In the genomic region with DNA sequence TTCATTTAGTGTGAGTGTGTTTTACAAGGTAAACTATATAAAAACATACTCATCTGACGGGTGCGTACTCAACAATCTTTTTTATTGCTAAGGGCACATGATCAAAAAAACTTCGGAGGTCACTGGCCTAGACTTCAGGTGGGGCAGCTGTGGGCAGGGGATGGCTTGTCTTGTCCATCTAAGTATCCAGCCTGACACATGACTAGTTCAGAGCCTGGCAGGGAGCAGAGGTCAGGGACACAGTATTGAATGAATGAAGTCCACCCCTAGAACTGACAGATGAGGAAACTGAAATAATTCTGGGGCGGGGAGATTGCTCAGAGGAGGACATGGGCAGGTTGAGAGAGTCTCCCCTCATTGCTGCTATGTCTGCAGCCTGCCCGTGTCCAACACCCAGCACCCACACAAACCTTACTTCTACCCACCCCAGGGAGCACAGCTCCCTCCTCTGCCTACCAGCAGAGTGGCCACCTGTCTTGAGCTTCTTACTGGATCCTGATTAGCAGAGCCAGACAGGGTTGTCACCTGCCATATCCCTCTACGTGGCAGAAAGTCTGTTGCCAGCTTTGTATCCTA, we compare ENCODE assay signal across 18 cellular contexts. TPM values are rescaled to one million over a fixed set of nuclear protein-coding genes. Genes with fewer than 3 reads are reported as not detected.
DNase-seq lines count a peak whose midpoint lies in the region; ATAC-seq, FAIRE-seq and TF ChIP-seq lines count a peak whose summit lies in the region.
"Had no signal": no experiment of that assay in that cellular context is flagged by ENCODE, and none has a peak within 500 bp of the region (broad histone marks: within the 10 kb centered on the region; RNA-seq: fewer than 3 reads in every experiment).

No MANE protein-coding gene starts in this region.

- TF ChIP-seq CTCF in HepG2 (CRISPR knock-in tag; IDR thresholded peaks at IDR 0.05) (no peak; the same call in 1 of the 2 replicates), A673 (conservative IDR thresholded peaks at IDR 0.05; ENCODE audit: low read depth, low read length) (no peak)

- TF ChIP-seq POLR2A in HepG2 (IDR thresholded peaks at IDR 0.05; ENCODE audit: insufficient read depth in 1 of 2, low read depth in 2 of 2, low read length in 2 of 2) = no peak

- ATAC-seq in stimulated activated naive CD8-positive, alpha-beta T cell treated with anti-CD3 and anti-CD28 coated beads, Interleukin-15, amount 100 ng/mL, for 72 hours = no peak
- no peak for ATAC-seq in HepG2

- no peak for FAIRE-seq in HepG2 (lab: Jason Lieb, UNC)
- FAIRE-seq: A204.1, D721Med had no signal

- no peak for TF ChIP-seq RAD21 in HepG2 (CRISPR knock-in tag; IDR thresholded peaks at IDR 0.05)

- peak overlapping the region; percentile 1; the same call in 1 of the 2 replicates for H3K27ac ChIP-seq in SK-N-MC
- H3K27ac ChIP-seq in HepG2 (ENCODE audit: extremely low read length, insufficient read depth, low read length) = no peak overlapping the region
- no peak overlapping the region for H3K27ac ChIP-seq in A673 (ENCODE audit: low read depth, low read length, poor library complexity, severe bottlenecking)

- no peaks in the 10 kb centered on the region for H3K79me2 ChIP-seq in HepG2 (ENCODE audit: insufficient read depth, low read length)

- POLR2A ChIA-PET in HepG2 (lab: Yijun Ruan, JAX) (interaction anchor here (0.7 to 1.1 kb wide), 6 partner anchors 124 to 470 kb away, joined by 3 to 10 read pairs (median 3); a partner anchor contains a TSS), A673 (lab: Charles Lee; ENCODE audit: low non-redundant PET) (no interaction called here)

- peak overlapping the region; percentile 91 for H3K4me2 ChIP-seq in HepG2 (ENCODE audit: low read depth, low read length)

- in situ Hi-C loops in HepG2 (cut with HindIII; ENCODE audit: extremely low pct_ligation_motif_present, low pct_unique_long_range_greater_than_20kb) (loop anchor here (5.0 to 10.0 kb wide), 5 partner anchors 124 to 411 kb away; a partner anchor contains a TSS), HAP-1 (cut with MboI; ENCODE audit: low sequenced_read_pairs) (loop anchor here (25.0 kb wide), 1 partner anchor 416 kb away; no protein-coding TSS in a partner anchor)

- BruUV-seq in HepG2 (replicated peaks; lab: Mats Ljungman, UMichigan) = no TSS peak
- no TSS peak for BruUV-seq in A673 (replicated peaks; lab: Mats Ljungman, UMichigan)

- 54% methylated on average over 6 of the region's 6 CpGs for WGBS in HepG2 (ENCODE audit: low lambda C conversion rate)

- H3K27ac Mint-ChIP-seq in stimulated activated naive CD8-positive, alpha-beta T cell treated with anti-CD3 and anti-CD28 coated beads, Interleukin-15, Interleukin-2, amounts not matched to agents 100 ng/mL and 50 ng/mL, for 24 hours = peak overlapping the region; percentile 21
- no peak overlapping the region for H3K27ac Mint-ChIP-seq in stimulated activated naive CD8-positive, alpha-beta T cell treated with anti-CD3 and anti-CD28 coated beads, Interleukin-15, amount 100 ng/mL, for 72 hours
- H3K27ac Mint-ChIP-seq: CD4-positive, CD25-positive, alpha-beta regulatory T cell had no signal

- no peaks in the 10 kb centered on the region for H3K36me3 ChIP-seq in SK-N-MC (ENCODE audit: insufficient read depth, low read length)
- no peaks in the 10 kb centered on the region for H3K36me3 ChIP-seq in HepG2 (replicated peaks in 1 of 2; ENCODE audit: control insufficient read depth in 1 of 2, insufficient read depth in 2 of 2, low read length in 2 of 2)
- H3K36me3 ChIP-seq in A673 (ENCODE audit: insufficient read depth, low read length, poor library complexity, severe bottlenecking) = no peaks in the 10 kb centered on the region
- H3K36me3 ChIP-seq in HAP-1 (replicated peaks) = no peaks in the 10 kb centered on the region

- H3K4me1 ChIP-seq in HepG2 (ENCODE audit: insufficient read depth, low read length) (peaks cover 91% of the 10 kb centered on the region), A673 (ENCODE audit: insufficient read depth, low read length, poor library complexity, severe bottlenecking) (peaks cover 37% of the 10 kb centered on the region), HAP-1 (peaks cover 11% of the 10 kb centered on the region; the same call in 1 of the 2 replicates)

- H3K36me3 Mint-ChIP-seq in stimulated activated naive CD8-positive, alpha-beta T cell treated with anti-CD3 and anti-CD28 coated beads, Interleukin-15, Interleukin-2, amounts not matched to agents 100 ng/mL and 50 ng/mL, for 24 hours (ENCODE audit: low read depth) = no peaks in the 10 kb centered on the region
- H3K36me3 Mint-ChIP-seq: CD4-positive, CD25-positive, alpha-beta regulatory T cell had no signal

- no peaks in the 10 kb centered on the region for H3K27me3 ChIP-seq in HepG2 (ENCODE audit: control insufficient read depth in 1 of 2, insufficient read depth in 2 of 2, low read length in 2 of 2)
- no peaks in the 10 kb centered on the region for H3K27me3 ChIP-seq in A673 (replicated peaks; ENCODE audit: insufficient read depth, low read depth, low read length, poor library complexity)
- no peaks in the 10 kb centered on the region for H3K27me3 ChIP-seq in HAP-1 (ENCODE audit: low read depth)

- no peak overlapping the region for H3K4me3 ChIP-seq in SK-N-MC
- peak overlapping the region in 2 of 3 experiments; percentile 3 to 22; a peak in 3 of 6 replicates for H3K4me3 ChIP-seq in HepG2 (replicated peaks in 1 of 3; ENCODE audit: insufficient read depth in 1 of 3, low read depth in 2 of 3, low read length in 3 of 3)
- no peak overlapping the region for H3K4me3 ChIP-seq in A673 (ENCODE audit: low read depth, low read length, poor library complexity, severe bottlenecking)
- no peak overlapping the region for H3K4me3 ChIP-seq in HAP-1

- no peak overlapping the region for H3K9ac ChIP-seq in SK-N-MC (ENCODE audit: insufficient read length)
- peak overlapping the region; percentile 27; the same call in 1 of the 2 replicates for H3K9ac ChIP-seq in HepG2 (ENCODE audit: insufficient read depth, low read depth, low read length)

- H3K4me1 Mint-ChIP-seq in stimulated activated naive CD8-positive, alpha-beta T cell treated with anti-CD3 and anti-CD28 coated beads, Interleukin-15, Interleukin-2, amounts not matched to agents 100 ng/mL and 50 ng/mL, for 24 hours (ENCODE audit: low read depth) = peaks cover 14% of the 10 kb centered on the region
- peaks cover 52% of the 10 kb centered on the region for H3K4me1 Mint-ChIP-seq in stimulated activated naive CD8-positive, alpha-beta T cell treated with anti-CD3 and anti-CD28 coated beads, Interleukin-15, amount 100 ng/mL, for 72 hours

- no peak overlapping the region for H2AFZ ChIP-seq in HepG2 (ENCODE audit: low read length)

- no peaks in the 10 kb centered on the region for H3K9me3 ChIP-seq in SK-N-MC (ENCODE audit: low read depth, low read length)
- H3K9me3 ChIP-seq in HepG2 (ENCODE audit: low read length) = no peaks in the 10 kb centered on the region
- no peaks in the 10 kb centered on the region for H3K9me3 ChIP-seq in A673 (ENCODE audit: low read depth, low read length, poor library complexity, severe bottlenecking)
- no peaks in the 10 kb centered on the region for H3K9me3 ChIP-seq in HAP-1

- intact Hi-C loops in HepG2 (cut with micrococcal nuclease; ENCODE audit: unreplicated experiment) = loop anchor here (2.0 kb wide), 1 partner anchor 222 kb away; no protein-coding TSS in a partner anchor
- intact Hi-C loops in A673 (cut with micrococcal nuclease; ENCODE audit: unreplicated experiment) = no loop called here

- no peaks in the 10 kb centered on the region for H3K9me3 Mint-ChIP-seq in stimulated activated naive CD8-positive, alpha-beta T cell treated with anti-CD3 and anti-CD28 coated beads, Interleukin-15, Interleukin-2, amounts not matched to agents 100 ng/mL and 50 ng/mL, for 24 hours
- no peaks in the 10 kb centered on the region for H3K9me3 Mint-ChIP-seq in stimulated activated naive CD8-positive, alpha-beta T cell treated with anti-CD3 and anti-CD28 coated beads, Interleukin-15, amount 100 ng/mL, for 72 hours
- H3K9me3 Mint-ChIP-seq: CD4-positive, CD25-positive, alpha-beta regulatory T cell had no signal

- no peak for DNase-seq in stimulated activated naive CD8-positive, alpha-beta T cell treated with anti-CD3 and anti-CD28 coated beads, Interleukin-15, amount 100 ng/mL, for 72 hours
- no peak for DNase-seq in SK-N-MC (ENCODE audit: low read depth, low spot score)
- DNase-seq in HepG2 (ENCODE audit: low spot score) = no peak
- no peak for DNase-seq in A673 (ENCODE audit: low spot score)
- DNase-seq in superior temporal gyrus (ENCODE audit: extremely low spot score) = no peak
- no peak for DNase-seq in HAP-1 (ENCODE audit: low spot score in 2 of 2)
- DNase-seq in NCI-H1694 treated with DMSO at 0.1 percent for 48 hours (lab: John Stamatoyannopoulos, UW) = no peak
- DNase-seq: DMS79 treated with DMSO at 0.1 percent for 48 hours; GDM1; NCI-H1092; NCI-H2107; NCI-H345; NCI-H69; NK-92 treated with Interleukin-12 subunit alpha and Interleukin-12 subunit beta, amount 100 ng/mL, for 24 hours had no signal

- H3K27me3 Mint-ChIP-seq in stimulated activated naive CD8-positive, alpha-beta T cell treated with anti-CD3 and anti-CD28 coated beads, Interleukin-15, Interleukin-2, amounts not matched to agents 100 ng/mL and 50 ng/mL, for 24 hours = peaks cover 15% of the 10 kb centered on the region
- H3K27me3 Mint-ChIP-seq in stimulated activated naive CD8-positive, alpha-beta T cell treated with anti-CD3 and anti-CD28 coated beads, Interleukin-15, amount 100 ng/mL, for 72 hours = peaks cover 42% of the 10 kb centered on the region

- H3K4me3 Mint-ChIP-seq in stimulated activated naive CD8-positive, alpha-beta T cell treated with anti-CD3 and anti-CD28 coated beads, Interleukin-15, Interleukin-2, amounts not matched to agents 100 ng/mL and 50 ng/mL, for 24 hours = no peak overlapping the region
- H3K4me3 Mint-ChIP-seq in stimulated activated naive CD8-positive, alpha-beta T cell treated with anti-CD3 and anti-CD28 coated beads, Interleukin-15, amount 100 ng/mL, for 72 hours = no peak overlapping the region
- H3K4me3 Mint-ChIP-seq: CD4-positive, CD25-positive, alpha-beta regulatory T cell had no signal

- TF ChIP-seq EP300 in HepG2 (IDR thresholded peaks at IDR 0.05; ENCODE audit: low read depth in 2 of 2, low read length in 2 of 2) (no peak), HepG2 (CRISPR knock-in tag; IDR thresholded peaks at IDR 0.05; ENCODE audit: borderline replicate concordance) (no peak)

- CTCF ChIA-PET in HepG2 (lab: Yijun Ruan, JAX; ENCODE audit: low intra/inter-chr PET ratio, low total read pairs) (interaction anchor here (0.8 to 2.5 kb wide), 7 partner anchors 126 to 470 kb away, joined by 3 to 21 read pairs (median 16); no protein-coding TSS in a partner anchor), A673 (lab: Charles Lee) (interaction anchor here (0.6 to 2.0 kb wide), 16 partner anchors 19 to 634 kb away, joined by 3 to 29 read pairs (median 5); a partner anchor contains a TSS)

- H4K20me1 ChIP-seq in HepG2 (ENCODE audit: insufficient read depth, low read length) = no peaks in the 10 kb centered on the region

RNA-seq across cellular contexts. Expression of a gene that starts 48.9 kb away (rescaled TPM):
- 178 and 191 TPM in 2 replicates for total RNA-seq in HepG2 (2016; rRNA removed; fragmentation: Illumina TruSeq; extraction: Trizol)
- 169 and 189 TPM in 2 replicates for total RNA-seq in HepG2 (2016; cell fraction: cytosol; rRNA removed; fragmentation: Illumina TruSeq; extraction: Trizol; ENCODE audit: low read depth)
- 186 and 208 TPM in 2 replicates for total RNA-seq in HepG2 (2016; cell fraction: insoluble cytoplasmic fraction; rRNA removed; fragmentation: Illumina TruSeq; extraction: Trizol)
- 148 and 200 TPM in 2 replicates for total RNA-seq in HepG2 (2016; cell fraction: membrane; rRNA removed; fragmentation: Illumina TruSeq; extraction: Trizol)
- 65.1 and 65.8 TPM in 2 replicates for total RNA-seq in HepG2 (2016; cell fraction: nucleus; rRNA removed; fragmentation: Illumina TruSeq; extraction: Trizol)
- polyA plus RNA-seq in HepG2 (2011; rRNA removed) = 157 and 166 TPM in 2 replicates
- 144 and 170 TPM in 2 replicates for polyA plus RNA-seq in HepG2 (2011; cell fraction: cytosol; rRNA removed)
- 42.8 and 46.0 TPM in 2 replicates for polyA plus RNA-seq in HepG2 (2011; cell fraction: nucleus; rRNA removed)
- 135 and 137 TPM in 2 replicates for polyA plus RNA-seq in HepG2 (2012)
- 114 and 150 TPM in 2 replicates for polyA plus RNA-seq in HepG2 (2016; cell fraction: cytosol; fragmentation: Illumina TruSeq; extraction: Trizol; ENCODE audit: low read depth)
- polyA plus RNA-seq in HepG2 (2016; cell fraction: insoluble cytoplasmic fraction; fragmentation: Illumina TruSeq; extraction: Trizol; ENCODE audit: low read depth) = 163 and 186 TPM in 2 replicates
- polyA plus RNA-seq in HepG2 (2016; cell fraction: membrane; fragmentation: Illumina TruSeq; extraction: Trizol; ENCODE audit: low read depth) = 111 and 143 TPM in 2 replicates
- polyA plus RNA-seq in HepG2 (2016; cell fraction: nucleus; fragmentation: Illumina TruSeq; extraction: Trizol; ENCODE audit: insufficient read depth, low read depth) = 92.9 and 98.5 TPM in 2 replicates
- 33.2 and 40.9 TPM in 2 replicates for polyA minus RNA-seq in HepG2 (2011; rRNA and poly(A)+ RNA removed; ENCODE audit: low replicate concordance)
- polyA minus RNA-seq in HepG2 (2011; cell fraction: cytosol; rRNA and poly(A)+ RNA removed) = 22.7 and 28.4 TPM in 2 replicates
- 20.0 and 21.5 TPM in 2 replicates for polyA minus RNA-seq in HepG2 (2011; cell fraction: nucleus; rRNA and poly(A)+ RNA removed)
- total RNA-seq in A673 (2021) = 78.8 and 80.4 TPM in 2 replicates

RNA-seq across cellular contexts. Expression of a gene that starts 49.0 kb away (rescaled TPM):
- total RNA-seq in HepG2 (2016; rRNA removed; fragmentation: Illumina TruSeq; extraction: Trizol) (13.9 and 27.4 TPM in 2 replicates), A673 (2021) (32.0 and 34.2 TPM in 2 replicates)
- 5.1 and 5.8 TPM in 2 replicates for total RNA-seq in HepG2 (2016; cell fraction: cytosol; rRNA removed; fragmentation: Illumina TruSeq; extraction: Trizol; ENCODE audit: low read depth)
- total RNA-seq in HepG2 (2016; cell fraction: insoluble cytoplasmic fraction; rRNA removed; fragmentation: Illumina TruSeq; extraction: Trizol) = 11.4 and 28.3 TPM in 2 replicates
- 14.9 and 15.8 TPM in 2 replicates for total RNA-seq in HepG2 (2016; cell fraction: membrane; rRNA removed; fragmentation: Illumina TruSeq; extraction: Trizol)
- total RNA-seq in HepG2 (2016; cell fraction: nucleus; rRNA removed; fragmentation: Illumina TruSeq; extraction: Trizol) = 28.7 and 33.8 TPM in 2 replicates
- polyA plus RNA-seq in HepG2 (2011; rRNA removed) = 75.8 and 83.8 TPM in 2 replicates
- polyA plus RNA-seq in HepG2 (2011; cell fraction: cytosol; rRNA removed) = 81.0 and 82.0 TPM in 2 replicates
- polyA plus RNA-seq in HepG2 (2011; cell fraction: nucleus; rRNA removed) = 185 and 224 TPM in 2 replicates
- 37.7 and 41.7 TPM in 2 replicates for polyA plus RNA-seq in HepG2 (2012)
- 5.0 and 5.6 TPM in 2 replicates for polyA plus RNA-seq in HepG2 (2016; cell fraction: cytosol; fragmentation: Illumina TruSeq; extraction: Trizol; ENCODE audit: low read depth)
- 13.6 and 16.8 TPM in 2 replicates for polyA plus RNA-seq in HepG2 (2016; cell fraction: insoluble cytoplasmic fraction; fragmentation: Illumina TruSeq; extraction: Trizol; ENCODE audit: low read depth)
- 10.0 and 10.2 TPM in 2 replicates for polyA plus RNA-seq in HepG2 (2016; cell fraction: membrane; fragmentation: Illumina TruSeq; extraction: Trizol; ENCODE audit: low read depth)
- polyA plus RNA-seq in HepG2 (2016; cell fraction: nucleus; fragmentation: Illumina TruSeq; extraction: Trizol; ENCODE audit: insufficient read depth, low read depth) = 69.5 and 76.1 TPM in 2 replicates
- polyA minus RNA-seq in HepG2 (2011; rRNA and poly(A)+ RNA removed; ENCODE audit: low replicate concordance) = 62.2 and 179 TPM in 2 replicates
- 36.8 and 42.0 TPM in 2 replicates for polyA minus RNA-seq in HepG2 (2011; cell fraction: cytosol; rRNA and poly(A)+ RNA removed)
- polyA minus RNA-seq in HepG2 (2011; cell fraction: nucleus; rRNA and poly(A)+ RNA removed) = 36.6 and 36.8 TPM in 2 replicates

Comparison
In these comparisons a context has a peak if more than half of its experiments do, and no peak if none do; other contexts are left out.
1. H3K4me3 ChIP-seq: peak in HepG2 (2 of 3); none in SK-N-MC (single experiment), A673 (single experiment) and HAP-1 (single experiment).